ENCODE assay signal across 25 cellular contexts in the genomic region with DNA sequence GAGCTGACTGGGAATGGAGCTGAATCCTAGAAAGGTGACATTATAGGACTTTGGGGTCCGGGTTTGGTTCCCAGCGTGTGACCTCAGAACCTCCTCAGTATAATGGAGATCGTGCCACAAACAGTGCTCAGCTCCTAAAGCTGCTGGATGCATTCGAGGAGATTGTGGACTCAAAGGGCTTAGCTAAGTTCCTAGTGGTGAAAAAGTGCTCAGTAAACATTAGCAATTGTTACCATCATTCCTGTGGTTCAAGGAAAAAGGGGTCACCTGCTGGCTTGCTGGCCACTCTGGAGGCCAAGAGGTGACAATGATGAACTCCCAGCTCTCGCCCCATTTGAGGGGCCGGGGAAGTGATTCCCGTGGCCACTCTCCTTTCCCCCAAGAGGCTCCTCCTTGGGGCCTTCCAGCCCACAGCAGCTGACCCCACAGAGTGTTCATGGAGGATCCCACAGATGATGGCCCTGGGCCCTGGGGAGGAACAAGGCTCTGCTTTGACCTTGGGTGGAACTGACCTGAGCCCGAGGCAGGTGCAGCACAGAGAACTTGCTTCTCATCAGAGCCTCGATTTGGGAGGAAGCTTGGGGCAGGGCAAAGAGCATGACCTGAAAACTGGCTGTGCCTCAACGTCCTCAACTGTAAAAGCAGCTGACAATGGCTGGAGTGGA. TPM values are rescaled to one million over a fixed set of nuclear protein-coding genes. Genes with fewer than 3 reads are reported as not detected.
"Had no signal": no experiment of that assay in that cellular context is flagged by ENCODE, and none has a peak within 500 bp of the region (broad histone marks: within the 10 kb centered on the region; RNA-seq: fewer than 3 reads in every experiment).

No MANE protein-coding gene starts in this region.

- H2AFZ ChIP-seq: parathyroid adenoma had no signal

- H3K9me3 ChIP-seq: heart left ventricle, prostate gland, stomach, upper lobe of left lung, vagina had no signal

- H3K4me3 Mint-ChIP-seq: naive thymus-derived CD4-positive, alpha-beta T cell; neural crest cell had no signal

- H3K36me3 Mint-ChIP-seq: naive thymus-derived CD4-positive, alpha-beta T cell had no signal

- H3K36me3 ChIP-seq: heart left ventricle, prostate gland, stomach, upper lobe of left lung, vagina had no signal

- H3K9me3 Mint-ChIP-seq: neural crest cell had no signal

- H3K27me3 ChIP-seq: upper lobe of left lung, vagina had no signal

- DNase-seq: effector CD4-positive, alpha-beta T cell; hippocampal formation; left colon; left ventricle myocardium superior; naive thymus-derived CD4-positive, alpha-beta T cell; occipital lobe; stimulated activated CD4-positive, alpha-beta T cell treated with anti-CD3 and anti-CD28 coated beads, Interleukin-2, amount 100 ng/mL, for 24 hours; stimulated activated CD4-positive, alpha-beta T cell treated with anti-CD3 and anti-CD28 coated beads, Interleukin-4, amount 100 ng/mL, for 4 hours; stimulated activated naive CD4-positive, alpha-beta T cell; stomach had no signal

- H3K4me3 ChIP-seq: coronary artery, heart left ventricle, lung, prostate gland, stomach, upper lobe of left lung, vagina had no signal

- ATAC-seq: heart left ventricle; left colon; left ventricle myocardium superior; naive thymus-derived CD4-positive, alpha-beta T cell; sciatic nerve had no signal

- H3K27ac ChIP-seq: coronary artery, heart left ventricle, parathyroid adenoma, prostate gland, stomach, upper lobe of left lung, vagina had no signal

- H3K9ac ChIP-seq: parathyroid adenoma had no signal

- H3K27ac Mint-ChIP-seq: naive thymus-derived CD4-positive, alpha-beta T cell had no signal

- H3K79me2 ChIP-seq: parathyroid adenoma had no signal

- H3K4me1 ChIP-seq: heart left ventricle, parathyroid adenoma, prostate gland, stomach, upper lobe of left lung had no signal

- H3K4me1 Mint-ChIP-seq: naive thymus-derived CD4-positive, alpha-beta T cell had no signal

RNA-seq across cellular contexts. Expression of gene TRIM29, which starts 40.1 kb away (rescaled TPM):
- total RNA-seq: chondrocyte; dermis microvascular lymphatic vessel endothelial cell; fibroblast of lung; frontal cortex; glomerular endothelial cell; mononuclear cell; naive thymus-derived CD4-positive, alpha-beta T cell; neural crest cell had no signal
- polyA plus RNA-seq: fibroblast of lung; naive thymus-derived CD4-positive, alpha-beta T cell had no signal
